Comparison of ENCODE assay signal across 21 cellular contexts in genomic region chr9:133920471-133920870, GRCh38.
"Had no signal": no experiment of that assay in that cellular context is flagged by ENCODE, and none has a peak within 500 bp of the region (broad histone marks: within the 10 kb centered on the region; RNA-seq: fewer than 3 reads in every experiment).

No MANE protein-coding gene starts in this region.

- DNase-seq: effector memory CD4-positive, alpha-beta T cell; gastrocnemius medialis; left colon; mesendoderm; naive B cell; psoas muscle; retina; spleen; stimulated activated CD4-positive, alpha-beta T cell treated with anti-CD3 and anti-CD28 coated beads, Interleukin-15, amount 100 ng/mL, for 24 hours; stimulated activated CD4-positive, alpha-beta T cell treated with anti-CD3 and anti-CD28 coated beads, Interleukin-1b, Interleukin-23, amount 100 ng/mL, for 48 hours; stimulated activated CD4-positive, alpha-beta T cell treated with anti-CD3 and anti-CD28 coated beads, Interleukin-4, amount 100 ng/mL, for 24 hours; stimulated activated naive B cell treated with anti-CD40 and anti-IgM and Interleukin-4, amounts not matched to agents 10 μg/mL and 1 μg/mL and 100 μg/mL, for 72 hours; stomach; substantia nigra; transverse colon had no signal

- H3K4me2 ChIP-seq: hepatocyte had no signal

- H3K27ac ChIP-seq: epithelial cell of prostate, esophagus muscularis mucosa, gastrocnemius medialis, hepatocyte, neutrophil, psoas muscle, spleen, stomach, thoracic aorta, transverse colon, vagina had no signal

- H3K4me3 ChIP-seq: esophagus muscularis mucosa, gastrocnemius medialis, hepatocyte, psoas muscle, spleen, stomach, thoracic aorta, transverse colon, vagina had no signal

- H3K4me1 ChIP-seq: gastrocnemius medialis, psoas muscle had no signal

- H3K9me3 ChIP-seq: esophagus muscularis mucosa, gastrocnemius medialis, neutrophil, psoas muscle, spleen, stomach, thoracic aorta, transverse colon, vagina had no signal

- H2AFZ ChIP-seq: hepatocyte had no signal

- ATAC-seq: gastrocnemius medialis; left colon; stimulated activated naive B cell treated with anti-CD40 and anti-IgM and Interleukin-4, amounts not matched to agents 10 μg/mL and 1 μg/mL and 100 μg/mL, for 72 hours had no signal

- H3K36me3 ChIP-seq: esophagus muscularis mucosa, gastrocnemius medialis, neutrophil, thoracic aorta, transverse colon, vagina had no signal

- H3K27me3 ChIP-seq: esophagus muscularis mucosa, hepatocyte, stomach, transverse colon, vagina had no signal
